ENCODE assay signal across 8 cellular contexts in genomic region chr2:69386376-69386775, GRCh38. TPM values are rescaled to one million over a fixed set of nuclear protein-coding genes. Genes with fewer than 3 reads are reported as not detected.
DNase-seq lines count a peak whose midpoint lies in the region; ATAC-seq and TF ChIP-seq lines count a peak whose summit lies in the region.

No MANE protein-coding gene starts in this region.

- peak overlapping the region; percentile 93 for H3K4me2 ChIP-seq in osteoblast (ENCODE audit: insufficient read depth, low read length)

- peaks cover 59% of the 10 kb centered on the region for H3K79me2 ChIP-seq in osteoblast (ENCODE audit: insufficient read depth, low read length)

- peaks cover 20 to 37% of the 10 kb centered on the region in 2 donors for H3K4me1 Mint-ChIP-seq in effector memory CD8-positive, alpha-beta T cell (ENCODE audit: low read depth in 2 of 2)

- H3K4me1 ChIP-seq in right atrium auricular region: peaks cover 0 to 38% of the 10 kb centered on the region in 2 donors
- peaks cover 43% of the 10 kb centered on the region for H3K4me1 ChIP-seq in osteoblast (ENCODE audit: insufficient read depth, low read length)

- peaks cover 6% of the 10 kb centered on the region for H3K36me3 Mint-ChIP-seq in effector memory CD8-positive, alpha-beta T cell (ENCODE audit: insufficient read depth)

- peak overlapping the region; percentile 72 to 98 for H3K4me3 ChIP-seq in right atrium auricular region
- H3K4me3 ChIP-seq in osteoblast (ENCODE audit: insufficient read depth, low read length): peak overlapping the region; percentile 91

- no peak for ATAC-seq in left ventricle myocardium superior
- ATAC-seq in effector memory CD8-positive, alpha-beta T cell (replicated peaks): no peak
- no peak for ATAC-seq in GM19324 (IDR thresholded peaks at IDR 0.05; ENCODE audit: low FRiP score, unreplicated experiment)

- H3K36me3 ChIP-seq in right atrium auricular region (no peaks in the 10 kb centered on the region), osteoblast (ENCODE audit: insufficient read depth, low read length) (peaks cover 12% of the 10 kb centered on the region)

- intact Hi-C loops in left ventricle myocardium superior (cut with micrococcal nuclease): no loop called here

- no peaks in the 10 kb centered on the region for H3K9me3 Mint-ChIP-seq in effector memory CD8-positive, alpha-beta T cell

- no peaks in the 10 kb centered on the region for H3K27me3 Mint-ChIP-seq in effector memory CD8-positive, alpha-beta T cell

- peak overlapping the region; percentile 81 to 93 for H3K27ac ChIP-seq in right atrium auricular region
- peak overlapping the region; percentile 67 for H3K27ac ChIP-seq in osteoblast (ENCODE audit: low read depth, low read length)

- H3K9me3 ChIP-seq in right atrium auricular region (no peaks in the 10 kb centered on the region), osteoblast (ENCODE audit: low read depth, low read length) (no peaks in the 10 kb centered on the region)

- peak overlapping the region; percentile 93 to 97 for H3K27ac Mint-ChIP-seq in effector memory CD8-positive, alpha-beta T cell

- peaks cover 32% of the 10 kb centered on the region for H4K20me1 ChIP-seq in osteoblast (ENCODE audit: insufficient read depth, low read length)

- DNase-seq in right atrium auricular region (ENCODE audit: low spot score) (no peak), left ventricle myocardium superior (no peak), NCI-H146 (lab: John Stamatoyannopoulos, UW) (peak; percentile 37), osteoblast (ENCODE audit: insufficient read length, low spot score, missing footprints) (no peak), NCI-H748 (lab: John Stamatoyannopoulos, UW; ENCODE audit: unreplicated experiment) (no peak), NCI-H2107 treated with DMSO at 0.1 percent for 48 hours (lab: John Stamatoyannopoulos, UW; ENCODE audit: unreplicated experiment) (no peak)
- DNase-seq in effector memory CD8-positive, alpha-beta T cell: no peak

- H3K27me3 ChIP-seq in right atrium auricular region: no peaks in the 10 kb centered on the region
- H3K27me3 ChIP-seq in osteoblast (ENCODE audit: insufficient read depth, low read length): no peaks in the 10 kb centered on the region

- H2AFZ ChIP-seq in osteoblast (ENCODE audit: low read length): no peak overlapping the region

- TF ChIP-seq CTCF in right atrium auricular region (IDR thresholded peaks at IDR 0.05) (no peak), osteoblast (IDR thresholded peaks at IDR 0.05; ENCODE audit: extremely low read depth, low read depth, low read length) (no peak)

- peak overlapping the region; percentile 88 to 91 for H3K4me3 Mint-ChIP-seq in effector memory CD8-positive, alpha-beta T cell

RNA-seq across cellular contexts. Expression of gene GFPT1, which starts 0.7 kb away (rescaled TPM):
- total RNA-seq in right atrium auricular region (10 to 100 TPM; 26.7 to 39.7 TPM), left ventricle myocardium superior (36.8 TPM), osteoblast (53.9 and 64.4 TPM in 2 replicates)

RNA-seq across cellular contexts. Expression of gene NFU1, which starts 50.9 kb away (rescaled TPM):
- total RNA-seq in right atrium auricular region (10 to 100 TPM; 31.8 to 43.0 TPM), left ventricle myocardium superior (117 TPM), osteoblast (34.0 and 36.2 TPM in 2 replicates)
